In genomic region chr12:112879191-112879705, GRCh38 we compare ENCODE assay signal across 24 cellular contexts. TPM values are rescaled to one million over a fixed set of nuclear protein-coding genes. Genes with fewer than 3 reads are reported as not detected.
"Had no signal": no experiment of that assay in that cellular context is flagged by ENCODE, and none has a peak within 500 bp of the region (broad histone marks: within the 10 kb centered on the region; RNA-seq: fewer than 3 reads in every experiment).

No MANE protein-coding gene starts in this region.

- ATAC-seq: mucosa of descending colon; naive thymus-derived CD4-positive, alpha-beta T cell; natural killer cell treated with Interleukin-12 subunit alpha and Interleukin-12 subunit beta and Interleukin-15 and Interleukin-18, amount 100 ng/mL, for 72 hours; right lobe of liver; stimulated activated naive B cell treated with anti-CD40 and anti-IgM and Interleukin-4, amounts not matched to agents 10 μg/mL and 1 μg/mL and 100 μg/mL, for 72 hours; stimulated activated naive CD8-positive, alpha-beta T cell treated with anti-CD3 and anti-CD28 coated beads, Interleukin-15, Interleukin-2, amounts not matched to agents 100 U/mL and 50 U/mL, for 24 hours had no signal

- H3K4me1 ChIP-seq: left ventricle myocardium inferior, right atrium auricular region, right lobe of liver, stomach, testis, thyroid gland, transverse colon, upper lobe of left lung, vagina had no signal

- H3K27me3 ChIP-seq: ovary, right atrium auricular region, right lobe of liver, testis, thyroid gland, upper lobe of left lung, vagina had no signal

- H3K36me3 ChIP-seq: left ventricle myocardium inferior, ovary, right atrium auricular region, right lobe of liver, stomach, thyroid gland, transverse colon, upper lobe of left lung, vagina had no signal

- H3K4me3 ChIP-seq: left ventricle myocardium inferior, lung, mucosa of descending colon, ovary, right atrium auricular region, right lobe of liver, smooth muscle cell, stomach, testis, thyroid gland, transverse colon, upper lobe of left lung, vagina had no signal

- H3K27ac ChIP-seq: left ventricle myocardium inferior, ovary, right atrium auricular region, right lobe of liver, stomach, testis, thyroid gland, transverse colon, upper lobe of left lung, vagina had no signal

- FAIRE-seq: islet of Langerhans had no signal

- H3K9me3 ChIP-seq: left ventricle myocardium inferior, mucosa of descending colon, ovary, right atrium auricular region, right lobe of liver, stomach, testis, thyroid gland, transverse colon, upper lobe of left lung, vagina had no signal

- DNase-seq: hypothalamus; immature natural killer cell; left ventricle myocardium inferior; midbrain; mucosa of descending colon; naive thymus-derived CD4-positive, alpha-beta T cell; ovary; right lobe of liver; stimulated activated CD4-positive, alpha-beta T cell treated with anti-CD3 and anti-CD28 coated beads, Interleukin-2, amount 100 ng/mL, for 24 hours; stimulated activated CD4-positive, alpha-beta T cell treated with anti-CD3 and anti-CD28 coated beads, Interleukin-4, amount 100 ng/mL, for 1 hour; stimulated activated naive B cell treated with anti-CD40 and anti-IgM and Interleukin-4, amounts not matched to agents 10 μg/mL and 1 μg/mL and 100 μg/mL, for 72 hours; stimulated activated naive CD8-positive, alpha-beta T cell treated with anti-CD3 and anti-CD28 coated beads, Interleukin-15, Interleukin-2, amounts not matched to agents 100 U/mL and 50 U/mL, for 24 hours; stomach; testis; thyroid gland; transverse colon had no signal

- H3K4me2 ChIP-seq: smooth muscle cell had no signal

RNA-seq across cellular contexts. Expression of gene OAS1, which starts 27.5 kb away (rescaled TPM):
- total RNA-seq: smooth muscle cell had no signal
- polyA plus RNA-seq: neural cell had no signal

RNA-seq across cellular contexts. Expression of gene OAS3, which starts 59.0 kb away (rescaled TPM):
- polyA plus RNA-seq: neural cell, smooth muscle cell had no signal
